In genomic region chr11:110296226-110297081, GRCh38 we compare ENCODE assay signal across 8 cellular contexts. TPM values are rescaled to one million over a fixed set of nuclear protein-coding genes. Genes with fewer than 3 reads are reported as not detected.
A peak's percentile ranks its signal among the peaks of the same experiment; 100 is the strongest.
DNase-seq lines count a peak whose midpoint lies in the region; ATAC-seq and TF ChIP-seq lines count a peak whose summit lies in the region.

Gene RDX, minus strand, starts transcription at chr11:110296614. Its CDS starts 16,922 bp downstream, at chr11:110279692.

- H3K4me3 ChIP-seq in Caco-2 (ENCODE audit: low read depth, low read length) (peak within 1 kb of the TSS; percentile 98), esophagus squamous epithelium (peak within 1 kb of the TSS; percentile 78 to 100 (median 91)), muscle layer of colon (ENCODE audit: low read depth in 1 of 2, low read length in 2 of 2) (peak within 1 kb of the TSS; percentile 77 to 94)

- H3K4me1 Mint-ChIP-seq in Caco-2 (ENCODE audit: low read depth, unreplicated experiment) = peaks cover 62% of the 10 kb centered on the region
- peaks cover 15% of the 10 kb centered on the region for H3K4me1 Mint-ChIP-seq in stimulated activated memory B cell treated with anti-CD40 and anti-IgM and Interleukin-4, amounts not matched to agents 10 μg/mL and 1 μg/mL and 100 μg/mL, for 72 hours

- peak; percentile 88 to 91 for DNase-seq in Caco-2
- DNase-seq in OCI-M1 (lab: John Stamatoyannopoulos, UW) = peak; percentile 90
- DNase-seq in activated T-cell treated with anti-CD3 and anti-CD28 coated beads, Interleukin-2, amount 50 U/mL, for 48 hours = peak; percentile 68 to 79
- no peak for DNase-seq in esophagus squamous epithelium (lab: John Stamatoyannopoulos, UW)

- peaks cover 51% of the 10 kb centered on the region for H3K4me1 ChIP-seq in Caco-2
- peaks cover 23 to 58% (median 35%) of the 10 kb centered on the region in 3 donors for H3K4me1 ChIP-seq in esophagus squamous epithelium
- H3K4me1 ChIP-seq in muscle layer of colon (ENCODE audit: insufficient read depth, low read length) = peaks cover 24% of the 10 kb centered on the region

- H3K27me3 ChIP-seq in Caco-2 (replicated peaks; ENCODE audit: control insufficient read depth, insufficient read depth, low read length) (no peaks in the 10 kb centered on the region), esophagus squamous epithelium (no peaks in the 10 kb centered on the region), muscle layer of colon (ENCODE audit: control insufficient read depth in 1 of 2, insufficient read depth in 2 of 2, low read length in 2 of 2) (no peaks in the 10 kb centered on the region)

- POLR2A ChIA-PET in Caco-2 (lab: Charles Lee) = interaction anchor here (0.9 to 2.3 kb wide), 6 partner anchors 9 to 133 kb away, joined by 3 to 8 read pairs (median 4); partner anchors contain the start of gene FDX1

- peaks cover 7% of the 10 kb centered on the region; the same call in 1 of the 2 replicates for H3K9me3 ChIP-seq in Caco-2
- H3K9me3 ChIP-seq in esophagus squamous epithelium = no peaks in the 10 kb centered on the region
- no peaks in the 10 kb centered on the region for H3K9me3 ChIP-seq in muscle layer of colon (ENCODE audit: low read length)

- CTCF ChIA-PET in Caco-2 (lab: Charles Lee) = interaction anchor here (0.6 to 1.5 kb wide), 6 partner anchors 9 to 137 kb away, joined by 3 to 5 read pairs (median 3); no protein-coding TSS in a partner anchor

- H3K9me3 Mint-ChIP-seq in Caco-2 (ENCODE audit: unreplicated experiment) = peaks cover 9% of the 10 kb centered on the region
- no peaks in the 10 kb centered on the region for H3K9me3 Mint-ChIP-seq in stimulated activated memory B cell treated with anti-CD40 and anti-IgM and Interleukin-4, amounts not matched to agents 10 μg/mL and 1 μg/mL and 100 μg/mL, for 72 hours

- intact Hi-C loops in Caco-2 (cut with micrococcal nuclease; ENCODE audit: unreplicated experiment) = loop anchor here (1.0 to 10.0 kb wide), 3 partner anchors 9 to 202 kb away; partner anchors contain the start of gene ZC3H12C
- intact Hi-C loops in esophagus squamous epithelium (cut with DNase I) = no loop called here

- WGBS in esophagus squamous epithelium, 2 donors = 0 to 3% methylated on average over 6 to 13 of the region's 113 CpGs

- no TSS peak for BruUV-seq in Caco-2 (replicated peaks; lab: Mats Ljungman, UMichigan)

- H3K27ac ChIP-seq in esophagus squamous epithelium (peak within 1 kb of the TSS; percentile 95 to 99 (median 99)), muscle layer of colon (ENCODE audit: low read depth, low read length) (peak within 1 kb of the TSS; percentile 81)

- peaks cover 57% of the 10 kb centered on the region for H3K36me3 Mint-ChIP-seq in Caco-2 (ENCODE audit: insufficient read depth, unreplicated experiment)
- peaks cover 3% of the 10 kb centered on the region for H3K36me3 Mint-ChIP-seq in stimulated activated memory B cell treated with anti-CD40 and anti-IgM and Interleukin-4, amounts not matched to agents 10 μg/mL and 1 μg/mL and 100 μg/mL, for 72 hours

- TF ChIP-seq POLR2A in esophagus squamous epithelium (IDR thresholded peaks at IDR 0.05) = peak in 2 of 4 donors; percentile 33 to 63

- H3K36me3 ChIP-seq in Caco-2 (ENCODE audit: control insufficient read depth, insufficient read depth, low read length) (no peaks in the 10 kb centered on the region; the same call in 1 of the 2 replicates), esophagus squamous epithelium (no peaks in the 10 kb centered on the region), muscle layer of colon (ENCODE audit: insufficient read depth, low read length) (no peaks in the 10 kb centered on the region)

- peak within 1 kb of the TSS; percentile 98 for H3K27ac Mint-ChIP-seq in Caco-2 (ENCODE audit: unreplicated experiment)
- peak within 1 kb of the TSS; percentile 88 for H3K27ac Mint-ChIP-seq in stimulated activated memory B cell treated with anti-CD40 and anti-IgM and Interleukin-4, amounts not matched to agents 10 μg/mL and 1 μg/mL and 100 μg/mL, for 72 hours

- peak in 1 of 2 experiments; percentile 24 for TF ChIP-seq CTCF in Caco-2 (IDR thresholded peaks at IDR 0.05; ENCODE audit: insufficient read depth in 1 of 2, low read depth in 1 of 2, low read length in 1 of 2, severe bottlenecking in 1 of 2, unreplicated experiment in 1 of 2)
- peak in 2 of 6 experiments; percentile 4 to 5 for TF ChIP-seq CTCF in esophagus squamous epithelium (IDR thresholded peaks at IDR 0.05)

- no peaks in the 10 kb centered on the region for H3K27me3 Mint-ChIP-seq in Caco-2 (ENCODE audit: insufficient read depth, unreplicated experiment)
- no peaks in the 10 kb centered on the region for H3K27me3 Mint-ChIP-seq in stimulated activated memory B cell treated with anti-CD40 and anti-IgM and Interleukin-4, amounts not matched to agents 10 μg/mL and 1 μg/mL and 100 μg/mL, for 72 hours

- ATAC-seq in GM19455 (IDR thresholded peaks at IDR 0.05; ENCODE audit: unreplicated experiment) = peak; percentile 82
- ATAC-seq in HG03571 (IDR thresholded peaks at IDR 0.05; ENCODE audit: unreplicated experiment) = peak; percentile 79
- ATAC-seq in stimulated activated memory B cell treated with anti-CD40 and anti-IgM and Interleukin-4, amounts not matched to agents 10 μg/mL and 1 μg/mL and 100 μg/mL, for 72 hours = peak; percentile 92

- H3K4me3 Mint-ChIP-seq in Caco-2 (ENCODE audit: unreplicated experiment) = peak within 1 kb of the TSS; percentile 91
- H3K4me3 Mint-ChIP-seq in stimulated activated memory B cell treated with anti-CD40 and anti-IgM and Interleukin-4, amounts not matched to agents 10 μg/mL and 1 μg/mL and 100 μg/mL, for 72 hours = peak within 1 kb of the TSS; percentile 84

- peak within 1 kb of the TSS; percentile 86 for H3K9ac ChIP-seq in muscle layer of colon (ENCODE audit: low read length)

RNA-seq across cellular contexts. Expression of gene RDX, which starts in this region (rescaled TPM):
- total RNA-seq in Caco-2 (2022) = 250 and 251 TPM in 2 replicates
- total RNA-seq in esophagus squamous epithelium = 10 to 100 TPM; 35.3 to 62.9 (median 51.7) TPM
